2 cellular contexts compared by ENCODE assay signal in genomic region chr20:25217161-25218108, GRCh38.
TF ChIP-seq lines count a peak whose summit lies in the region.

No MANE protein-coding gene starts in this region.

TF ChIP-seq in GM23338, 12 proteins besides CTCF, POLR2A, EP300 and RAD21 (continued from another document):
- TF ChIP-seq REST (IDR thresholded peaks at IDR 0.05; ENCODE audit: unreplicated experiment): no peak
- TF ChIP-seq JUNB (IDR thresholded peaks at IDR 0.05; ENCODE audit: unreplicated experiment): no peak
- TF ChIP-seq ETS1 (IDR thresholded peaks at IDR 0.05): no peak
- TF ChIP-seq CREB1 (CRISPR knock-in tag; IDR thresholded peaks at IDR 0.05; ENCODE audit: low read depth): no peak
- no peak for TF ChIP-seq EZH2 (IDR thresholded peaks at IDR 0.05; ENCODE audit: low read depth, unreplicated experiment)
- no peak for TF ChIP-seq EZH2phosphoT487 (IDR thresholded peaks at IDR 0.05; ENCODE audit: unreplicated experiment)
- TF ChIP-seq POLR2AphosphoS5 (IDR thresholded peaks at IDR 0.05; ENCODE audit: low read depth): no peak

TF ChIP-seq in WTC11, 78 proteins besides CTCF, POLR2A, EP300 and RAD21 (continued from another document):
- TF ChIP-seq E2F1 (CRISPR knock-in tag; IDR thresholded peaks at IDR 0.05) (no peak), ZNF512 (CRISPR knock-in tag; IDR thresholded peaks at IDR 0.05; ENCODE audit: borderline replicate concordance) (no peak), ZNF281 (CRISPR knock-in tag; IDR thresholded peaks at IDR 0.05) (no peak), OVOL2 (CRISPR knock-in tag; IDR thresholded peaks at IDR 0.05; ENCODE audit: borderline replicate concordance) (no peak), ZNF232 (CRISPR knock-in tag; IDR thresholded peaks at IDR 0.05) (no peak), ATF2 (CRISPR knock-in tag; IDR thresholded peaks at IDR 0.05; ENCODE audit: borderline replicate concordance, low read depth) (no peak), FOXP1 (CRISPR knock-in tag; IDR thresholded peaks at IDR 0.05; ENCODE audit: borderline replicate concordance) (no peak), NFE2L1 (CRISPR knock-in tag; IDR thresholded peaks at IDR 0.05) (no peak), ZNF317 (CRISPR knock-in tag; IDR thresholded peaks at IDR 0.05; ENCODE audit: borderline replicate concordance, low read depth) (no peak), RELA (CRISPR knock-in tag; IDR thresholded peaks at IDR 0.05; ENCODE audit: borderline replicate concordance) (no peak), ZNF219 (CRISPR knock-in tag; IDR thresholded peaks at IDR 0.05; ENCODE audit: borderline replicate concordance) (no peak), ELF4 (CRISPR knock-in tag; IDR thresholded peaks at IDR 0.05; ENCODE audit: low read depth) (no peak), GRHL2 (CRISPR knock-in tag; IDR thresholded peaks at IDR 0.05; ENCODE audit: insufficient replicate concordance, severe bottlenecking) (no peak), SMAD3 (CRISPR knock-in tag; IDR thresholded peaks at IDR 0.05; ENCODE audit: borderline replicate concordance) (no peak), FOXP4 (CRISPR knock-in tag; IDR thresholded peaks at IDR 0.05) (no peak)
TF ChIP-seq in WTC11: peak in this region for 0.
